9 cellular contexts compared by ENCODE assay signal in genomic region chr4:113899260-113900177, GRCh38.
DNase-seq lines count a peak whose midpoint lies in the region; ATAC-seq and TF ChIP-seq lines count a peak whose summit lies in the region.
"Had no signal": no experiment of that assay in that cellular context is flagged by ENCODE, and none has a peak within 500 bp of the region (broad histone marks: within the 10 kb centered on the region; RNA-seq: fewer than 3 reads in every experiment).

No MANE protein-coding gene starts in this region.

- DNase-seq in OCI-LY7 (ENCODE audit: low spot score) = peak; percentile 74
- DNase-seq in mucosa of descending colon = peak in 1 of 3 donors; percentile 12
- no peak for DNase-seq in cerebellum (ENCODE audit: low spot score)
- DNase-seq in NCI-H748 treated with DMSO at 0.1 percent for 48 hours (lab: John Stamatoyannopoulos, UW) = no peak
- no peak for DNase-seq in HPDE6-E6E7 (ENCODE audit: extremely low spot score)
- no peak for DNase-seq in nephron progenitor cell

- intact Hi-C loops in OCI-LY7 (cut with micrococcal nuclease; ENCODE audit: unreplicated experiment) = loop anchor here (5.0 kb wide), 1 partner anchor 117 kb away; no protein-coding TSS in a partner anchor
- intact Hi-C loops in mucosa of descending colon (cut with DNase I, micrococcal nuclease) = loop anchor here in 1 of 2 donors (10.0 kb wide), 1 partner anchor 505 kb away; no protein-coding TSS in a partner anchor

- ATAC-seq in GM19025 (IDR thresholded peaks at IDR 0.05; ENCODE audit: low read depth, unreplicated experiment) (peak; percentile 91), HG02840 (IDR thresholded peaks at IDR 0.05; ENCODE audit: low FRiP score, unreplicated experiment) (peak; percentile 84), mucosa of descending colon (peak; percentile 60)

- no peaks in the 10 kb centered on the region for H3K9me3 Mint-ChIP-seq in nephron progenitor cell

- no peaks in the 10 kb centered on the region for H3K36me3 ChIP-seq in OCI-LY7 (ENCODE audit: insufficient read depth, low read length)
- H3K36me3 ChIP-seq in mucosa of descending colon (ENCODE audit: low read depth) = no peaks in the 10 kb centered on the region

- no peaks in the 10 kb centered on the region for H3K27me3 Mint-ChIP-seq in nephron progenitor cell (ENCODE audit: low read depth, poor library complexity)

- H3K4me2 ChIP-seq in OCI-LY7 (ENCODE audit: low read length) = peak overlapping the region; percentile 54

- POLR2A ChIA-PET in OCI-LY7 (lab: Charles Lee) = interaction anchor here (1.0 to 1.3 kb wide), 3 partner anchors 10 to 18 kb away, joined by 3 to 6 read pairs (median 4); no protein-coding TSS in a partner anchor

- no peaks in the 10 kb centered on the region for H3K9me3 ChIP-seq in OCI-LY7 (ENCODE audit: low read length)
- no peaks in the 10 kb centered on the region for H3K9me3 ChIP-seq in mucosa of descending colon

- CTCF ChIA-PET in OCI-LY7 (lab: Charles Lee; ENCODE audit: unreplicated experiment) = no interaction called here

- H3K36me3 Mint-ChIP-seq in nephron progenitor cell (ENCODE audit: low read depth) = no peaks in the 10 kb centered on the region

- peaks cover 23% of the 10 kb centered on the region for H3K4me1 ChIP-seq in OCI-LY7 (ENCODE audit: insufficient read depth, low read length, poor library complexity, severe bottlenecking)
- no peaks in the 10 kb centered on the region for H3K4me1 ChIP-seq in mucosa of descending colon (ENCODE audit: low read depth)

- peak overlapping the region; percentile 40 for H3K27ac ChIP-seq in OCI-LY7 (ENCODE audit: low read depth, low read length, poor library complexity, severe bottlenecking)

- H4K20me1 ChIP-seq in OCI-LY7 (ENCODE audit: insufficient read depth, low read length) = no peaks in the 10 kb centered on the region

- no peaks in the 10 kb centered on the region for H3K9me2 ChIP-seq in OCI-LY7 (ENCODE audit: insufficient read depth, low read length)

- no peak overlapping the region for H3K4me3 Mint-ChIP-seq in nephron progenitor cell

- no TSS peak for BruUV-seq in OCI-LY7 (replicated peaks; lab: Mats Ljungman, UMichigan)

- H3K27ac Mint-ChIP-seq in nephron progenitor cell = no peak overlapping the region

- no peak for TF ChIP-seq CTCF in OCI-LY7 (conservative IDR thresholded peaks at IDR 0.05; ENCODE audit: low read length)
- TF ChIP-seq CTCF in mucosa of descending colon (IDR thresholded peaks at IDR 0.05) = no peak
- no peak for TF ChIP-seq CTCF in nephron progenitor cell (IDR thresholded peaks at IDR 0.05)

- H3K79me2 ChIP-seq in OCI-LY7 (ENCODE audit: insufficient read depth, low read depth, low read length) = no peaks in the 10 kb centered on the region

- no peaks in the 10 kb centered on the region for H3K4me1 Mint-ChIP-seq in nephron progenitor cell

- H2AFZ ChIP-seq in OCI-LY7 (ENCODE audit: low read length) = no peak overlapping the region; the same call in 1 of the 2 replicates

- H3K4me3 ChIP-seq in OCI-LY7 (ENCODE audit: low read depth, low read length, poor library complexity, severe bottlenecking) = peak overlapping the region; percentile 6
- H3K4me3 ChIP-seq in mucosa of descending colon = no peak overlapping the region
- H3K4me3 ChIP-seq: lung had no signal
